Comparison of ENCODE assay signal across 27 cellular contexts in the genomic region with DNA sequence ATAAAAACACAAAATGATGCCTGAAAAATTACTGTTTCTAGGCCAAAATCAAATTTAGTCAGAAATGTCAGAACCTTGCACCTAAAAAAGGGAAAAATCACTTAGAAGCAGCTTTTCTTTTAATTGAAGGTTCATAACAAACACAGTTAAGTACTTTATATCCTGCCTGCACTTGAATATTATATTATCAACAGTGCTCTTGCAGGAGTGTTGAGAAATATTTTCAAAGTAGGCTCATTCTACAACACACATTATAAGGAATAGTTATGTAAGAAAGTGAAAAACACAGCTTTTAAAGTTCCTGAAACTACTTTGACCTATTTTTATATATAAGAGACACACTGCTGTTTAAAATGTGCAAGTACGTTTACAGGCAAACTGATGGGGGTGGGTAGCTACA. TPM values are rescaled to one million over a fixed set of nuclear protein-coding genes. Genes with fewer than 3 reads are reported as not detected.
"Had no signal": no experiment of that assay in that cellular context is flagged by ENCODE, and none has a peak within 500 bp of the region (broad histone marks: within the 10 kb centered on the region; RNA-seq: fewer than 3 reads in every experiment).

No MANE protein-coding gene starts in this region.

- DNase-seq: cortex of kidney; effector memory CD8-positive, alpha-beta T cell; erythroblast; esophagus squamous epithelium; hypothalamus; immature natural killer cell; islet precursor cell; kidney glomerular epithelial cell; left colon; left ventricle myocardium superior; lower lobe of right lung; mucosa of descending colon; naive B cell; stimulated activated CD4-positive, alpha-beta T cell treated with anti-CD3 and anti-CD28 coated beads, Interleukin-2, amount 100 ng/mL, for 24 hours; stimulated activated CD4-positive, alpha-beta T cell treated with anti-CD3 and anti-CD28 coated beads, Interleukin-4, amount 100 ng/mL, for 24 hours; stimulated activated naive CD4-positive, alpha-beta T cell treated with Interleukin-2 at 50 U/mL for 16 hours; stomach; thyroid gland had no signal

- H3K36me3 ChIP-seq: esophagus squamous epithelium, lower lobe of right lung, neutrophil, prostate gland, right atrium auricular region, stomach, thyroid gland, vagina had no signal

- H3K36me3 Mint-ChIP-seq: memory B cell; naive B cell; natural killer cell treated with Interleukin-12 subunit alpha and Interleukin-12 subunit beta and Interleukin-15 and Interleukin-18, amount 100 ng/mL, for 72 hours; stimulated activated effector memory CD8-positive, alpha-beta T cell treated with anti-CD3 and anti-CD28 coated beads, Interleukin-12 subunit alpha, Interleukin-12 subunit beta, amount 100 ng/mL, for 72 hours had no signal

- H3K4me3 ChIP-seq: esophagus squamous epithelium, lower lobe of right lung, mucosa of descending colon, prostate gland, right atrium auricular region, stomach, thyroid gland, vagina had no signal

- H3K4me1 ChIP-seq: lower lobe of right lung, prostate gland, right atrium auricular region, stomach, thyroid gland had no signal

- H3K27ac ChIP-seq: esophagus squamous epithelium, lower lobe of right lung, neutrophil, prostate gland, right atrium auricular region, stomach, thyroid gland, vagina had no signal

- H3K9me3 Mint-ChIP-seq: neural crest cell had no signal

- H3K27ac Mint-ChIP-seq: effector memory CD8-positive, alpha-beta T cell; immature natural killer cell; memory B cell; naive B cell; natural killer cell treated with Interleukin-12 subunit alpha and Interleukin-12 subunit beta and Interleukin-15 and Interleukin-18, amount 100 ng/mL, for 72 hours; stimulated activated effector memory CD8-positive, alpha-beta T cell treated with anti-CD3 and anti-CD28 coated beads, Interleukin-12 subunit alpha, Interleukin-12 subunit beta, amount 100 ng/mL, for 72 hours had no signal

- H3K4me3 Mint-ChIP-seq: effector memory CD8-positive, alpha-beta T cell; immature natural killer cell; memory B cell; naive B cell; natural killer cell treated with Interleukin-12 subunit alpha and Interleukin-12 subunit beta and Interleukin-15 and Interleukin-18, amount 100 ng/mL, for 72 hours; neural crest cell; stimulated activated effector memory CD8-positive, alpha-beta T cell treated with anti-CD3 and anti-CD28 coated beads, Interleukin-12 subunit alpha, Interleukin-12 subunit beta, amount 100 ng/mL, for 72 hours had no signal

- H3K27me3 Mint-ChIP-seq: effector memory CD8-positive, alpha-beta T cell; memory B cell; natural killer cell treated with Interleukin-12 subunit alpha and Interleukin-12 subunit beta and Interleukin-15 and Interleukin-18, amount 100 ng/mL, for 72 hours had no signal

- H3K4me1 Mint-ChIP-seq: immature natural killer cell; memory B cell; naive B cell; neural crest cell; stimulated activated effector memory CD8-positive, alpha-beta T cell treated with anti-CD3 and anti-CD28 coated beads, Interleukin-12 subunit alpha, Interleukin-12 subunit beta, amount 100 ng/mL, for 72 hours had no signal

- H3K27me3 ChIP-seq: esophagus squamous epithelium, right atrium auricular region, thyroid gland, vagina had no signal

- ATAC-seq: effector memory CD8-positive, alpha-beta T cell; left colon; left ventricle myocardium superior; mucosa of descending colon; natural killer cell treated with Interleukin-12 subunit alpha and Interleukin-12 subunit beta and Interleukin-15 and Interleukin-18, amount 100 ng/mL, for 72 hours; sciatic nerve; stimulated activated effector memory CD8-positive, alpha-beta T cell treated with anti-CD3 and anti-CD28 coated beads, Interleukin-12 subunit alpha, Interleukin-12 subunit beta, amount 100 ng/mL, for 72 hours had no signal

- H3K9me3 ChIP-seq: esophagus squamous epithelium, lower lobe of right lung, mucosa of descending colon, neutrophil, prostate gland, right atrium auricular region, stomach, thyroid gland, vagina had no signal

RNA-seq across cellular contexts. Expression of a gene that starts 8.3 kb away (rescaled TPM):
- total RNA-seq: natural killer cell treated with Interleukin-12 subunit alpha and Interleukin-12 subunit beta and Interleukin-15 and Interleukin-18, amount 100 ng/mL, for 72 hours had no signal
- polyA plus RNA-seq: immature natural killer cell had no signal
